In genomic region chr7:19397917-19398316, GRCh38 we compare ENCODE assay signal across 9 cellular contexts.
DNase-seq lines count a peak whose midpoint lies in the region; ATAC-seq and TF ChIP-seq lines count a peak whose summit lies in the region.
"Had no signal": no experiment of that assay in that cellular context is flagged by ENCODE, and none has a peak within 500 bp of the region (broad histone marks: within the 10 kb centered on the region; RNA-seq: fewer than 3 reads in every experiment).

No MANE protein-coding gene starts in this region.

- H3K4me1 Mint-ChIP-seq in HFFc6 (ENCODE audit: low read depth) = peaks cover 28% of the 10 kb centered on the region

- H3K27me3 Mint-ChIP-seq in HFFc6 (ENCODE audit: insufficient read depth) = no peaks in the 10 kb centered on the region

- no peaks in the 10 kb centered on the region for H3K36me3 Mint-ChIP-seq in HFFc6 (ENCODE audit: low read depth)

- H3K4me1 ChIP-seq in suprapubic skin (no peaks in the 10 kb centered on the region), prostate gland (replicated peaks) (no peaks in the 10 kb centered on the region)

- H3K9me3 ChIP-seq in suprapubic skin = no peaks in the 10 kb centered on the region
- no peaks in the 10 kb centered on the region for H3K9me3 ChIP-seq in prostate gland

- peak overlapping the region; percentile 33; the same call in 1 of the 2 replicates for H3K4me3 Mint-ChIP-seq in HFFc6
- H3K4me3 Mint-ChIP-seq: T-helper 1 cell treated with Interleukin-12 subunit alpha and Interleukin-12 subunit beta and Interleukin-4 antibody, amounts not matched to agents 30 μg/mL and 1 μg/mL, for 36 hours had no signal

- H3K36me3 ChIP-seq in suprapubic skin (no peaks in the 10 kb centered on the region), prostate gland (no peaks in the 10 kb centered on the region)

- intact Hi-C loops in prostate gland (cut with DNase I) = no loop called here

- no peak overlapping the region for H3K27ac Mint-ChIP-seq in HFFc6
- H3K27ac Mint-ChIP-seq: T-helper 1 cell treated with Interleukin-12 subunit alpha and Interleukin-12 subunit beta and Interleukin-4 antibody, amounts not matched to agents 30 μg/mL and 1 μg/mL, for 36 hours had no signal

- DNase-seq in HFFc6 = no peak
- DNase-seq in Jurkat, Clone E6-1 (ENCODE audit: low read depth, low spot score) = peak; percentile 57
- DNase-seq in fibroblast of peridontal ligament (ENCODE audit: extremely low read depth) = peak; percentile 50
- no peak for DNase-seq in stimulated activated CD4-positive, alpha-beta T cell treated with anti-CD3 and anti-CD28 coated beads, Interleukin-15, amount 100 ng/mL, for 24 hours
- DNase-seq in COLO668 (lab: John Stamatoyannopoulos, UW; ENCODE audit: unreplicated experiment) = no peak
- no peak for DNase-seq in suprapubic skin (ENCODE audit: low spot score in 2 of 2)
- DNase-seq in prostate gland (ENCODE audit: low spot score) = no peak

- TF ChIP-seq POLR2A in suprapubic skin (IDR thresholded peaks at IDR 0.05) (no peak), prostate gland (IDR thresholded peaks at IDR 0.05) (no peak)

- no peak for TF ChIP-seq CTCF in HFFc6 (IDR thresholded peaks at IDR 0.05)
- TF ChIP-seq CTCF in suprapubic skin (IDR thresholded peaks at IDR 0.05) = no peak
- TF ChIP-seq CTCF in prostate gland (IDR thresholded peaks at IDR 0.05) = no peak

- TF ChIP-seq EP300 in suprapubic skin (IDR thresholded peaks at IDR 0.05) = no peak

- 61% methylated on average over 4 of the region's 4 CpGs for WGBS in suprapubic skin
- 85% methylated on average over 4 of the region's 4 CpGs for WGBS in prostate gland

- no peak overlapping the region for H3K27ac ChIP-seq in suprapubic skin
- no peak overlapping the region for H3K27ac ChIP-seq in prostate gland

- ATAC-seq in GM18520 (IDR thresholded peaks at IDR 0.05; ENCODE audit: unreplicated experiment) = peak; percentile 79

- H3K27me3 ChIP-seq in suprapubic skin (no peaks in the 10 kb centered on the region), prostate gland (replicated peaks; ENCODE audit: insufficient read depth) (no peaks in the 10 kb centered on the region)

- no peaks in the 10 kb centered on the region for H3K9me3 Mint-ChIP-seq in HFFc6
- H3K9me3 Mint-ChIP-seq: T-helper 1 cell treated with Interleukin-12 subunit alpha and Interleukin-12 subunit beta and Interleukin-4 antibody, amounts not matched to agents 30 μg/mL and 1 μg/mL, for 36 hours had no signal

- H3K4me3 ChIP-seq in Jurkat, Clone E6-1 (ENCODE audit: low read length) = no peak overlapping the region
- H3K4me3 ChIP-seq in suprapubic skin (no peak overlapping the region), prostate gland (no peak overlapping the region)

Comparison
In these comparisons a context has a peak if more than half of its experiments do, and no peak if none do; other contexts are left out.
1. DNase-seq: peak in Jurkat, Clone E6-1 (single experiment) and fibroblast of peridontal ligament (single experiment); none in HFFc6 (single experiment), stimulated activated CD4-positive, alpha-beta T cell treated with anti-CD3 and anti-CD28 coated beads, Interleukin-15, amount 100 ng/mL, for 24 hours (single experiment), COLO668 (single experiment), suprapubic skin (0 of 2) and prostate gland (single experiment).